In genomic region chr1:66549017-66549416, GRCh38 we compare ENCODE assay signal across 31 cellular contexts. TPM values are rescaled to one million over a fixed set of nuclear protein-coding genes. Genes with fewer than 3 reads are reported as not detected.
"Had no signal": no experiment of that assay in that cellular context is flagged by ENCODE, and none has a peak within 500 bp of the region (broad histone marks: within the 10 kb centered on the region; RNA-seq: fewer than 3 reads in every experiment).

No MANE protein-coding gene starts in this region.

- H3K27ac ChIP-seq: ascending aorta, cardiac muscle cell, VCaP had no signal

- FAIRE-seq: bronchial epithelial cell, TTC549 had no signal

- H3K36me3 ChIP-seq: ascending aorta, cardiac muscle cell had no signal

- H3K9me3 ChIP-seq: ascending aorta had no signal

- H3K4me3 ChIP-seq: ascending aorta, cardiac muscle cell had no signal

- DNase-seq: activated B cell treated with CpG ODN at 0.5 μM for 24 hours; activated CD4-positive, alpha-beta memory T cell treated with anti-CD3 and anti-CD28 coated beads for 36 hours; activated CD4-positive, alpha-beta T cell treated with anti-CD3 and anti-CD28 coated beads for 4 hours; activated CD4-positive, alpha-beta T cell treated with anti-CD3 and anti-CD28 coated beads, Interleukin-2, amount 10 ng/mL, durations not matched to agents 24 days and 14 days; activated CD4-positive, alpha-beta T cell treated with anti-CD3 and anti-CD28 coated beads, Interleukin-2, amount 50 U/mL, for 1 hour; activated CD4-positive, alpha-beta T cell treated with anti-CD3 and anti-CD28 coated beads, Interleukin-2, amount 50 U/mL, for 4 hours; activated CD4-positive, CD25-positive, alpha-beta regulatory T cell treated with anti-CD3 and anti-CD28 coated beads, Interleukin-2, amount 50 U/mL, for 72 hours; activated CD8-positive, alpha-beta memory T cell treated with anti-CD3 and anti-CD28 coated beads, Interleukin-2, amount 50 U/mL, for 4 hours; activated CD8-positive, alpha-beta T cell treated with anti-CD3 and anti-CD28 coated beads for 36 hours; activated effector memory CD4-positive, alpha-beta T cell treated with Interleukin-2 at 50 U/mL for 16 hours; activated gamma-delta T cell; activated naive CD4-positive, alpha-beta T cell treated with anti-CD3 and anti-CD28 coated beads, Interleukin-2, amount 10 ng/mL, durations not matched to agents 7 days and 5 days; activated naive CD4-positive, alpha-beta T cell treated with Interleukin-2 at 50 U/mL for 16 hours; activated naive CD8-positive, alpha-beta T cell treated with anti-CD3 and anti-CD28 coated beads, Interleukin-2, amount 10 ng/mL, durations not matched to agents 7 days and 5 days; activated naive CD8-positive, alpha-beta T cell treated with anti-CD3 and anti-CD28 coated beads, Interleukin-2, amount 50 U/mL, for 24 hours; activated T-cell treated with anti-CD3 and anti-CD28 coated beads, Interleukin-2, amount 50 U/mL, for 24 hours; activated T-cell treated with anti-CD3 and anti-CD28 coated beads, Interleukin-2, amount 50 U/mL, for 48 hours; amygdala; anterior cingulate cortex; caudate nucleus; cerebellar nuclear complex; T-helper 1 cell; T-helper 2 cell; T-helper 9 cell had no signal

- H3K27me3 ChIP-seq: ascending aorta, cardiac muscle cell had no signal

- ATAC-seq: activated CD8-positive, alpha-beta T cell treated with anti-CD3 and anti-CD28 coated beads for 36 hours; activated naive CD8-positive, alpha-beta T cell treated with anti-CD3 and anti-CD28 coated beads, Interleukin-2, amount 50 U/mL, for 24 hours; activated T-helper 17 cell treated with anti-CD3 and anti-CD28 coated beads, Interleukin-2, amount 50 U/mL, for 72 hours had no signal

RNA-seq across cellular contexts. Expression of gene SGIP1, which starts 15.1 kb away (rescaled TPM):
- total RNA-seq: activated B cell treated with CpG ODN at 0.5 μM for 24 hours; activated CD4-positive, alpha-beta T cell treated with anti-CD3 and anti-CD28 coated beads, Interleukin-2, amount 10 ng/mL, durations not matched to agents 24 days and 14 days; activated CD8-positive, alpha-beta memory T cell treated with anti-CD3 and anti-CD28 coated beads for 36 hours; activated CD8-positive, alpha-beta T cell treated with anti-CD3 and anti-CD28 coated beads for 36 hours; activated naive CD8-positive, alpha-beta T cell treated with anti-CD3 and anti-CD28 coated beads, Interleukin-2, amount 10 ng/mL, durations not matched to agents 7 days and 5 days; activated T-helper 17 cell treated with anti-CD3 and anti-CD28 coated beads, Interleukin-2, amount 50 U/mL, for 72 hours had no signal
